8 cellular contexts compared by ENCODE assay signal in the genomic region with DNA sequence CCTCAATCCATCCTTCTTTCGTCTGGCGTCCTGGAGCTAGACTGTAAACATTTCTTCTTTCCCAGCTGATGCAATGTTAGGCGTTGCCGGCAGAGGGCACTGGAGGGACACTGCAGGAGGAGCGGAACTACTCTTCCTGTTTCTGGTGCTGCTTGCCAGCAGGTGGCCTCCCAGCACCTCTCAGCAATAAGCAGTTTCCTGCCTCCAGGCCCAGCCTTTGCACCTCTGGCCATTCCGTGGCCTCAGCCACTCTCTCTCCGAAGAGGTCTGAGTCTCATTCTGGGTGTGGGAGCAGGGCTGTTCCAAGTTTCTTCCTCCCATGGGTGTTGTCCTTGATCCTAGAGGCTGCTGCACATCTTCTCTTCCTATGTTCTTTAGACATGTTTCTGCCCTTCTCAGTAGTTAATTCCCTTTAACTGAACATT. TPM values are rescaled to one million over a fixed set of nuclear protein-coding genes. Genes with fewer than 3 reads are reported as not detected.
A peak's percentile ranks its signal among the peaks of the same experiment; 100 is the strongest.
DNase-seq lines count a peak whose midpoint lies in the region; ATAC-seq and TF ChIP-seq lines count a peak whose summit lies in the region.

No MANE protein-coding gene starts in this region.

- TF ChIP-seq CTCF in AG10803 (conservative IDR thresholded peaks at IDR 0.05; ENCODE audit: low read length) (peak; percentile 100), chondrocyte (IDR thresholded peaks at IDR 0.05) (peak; percentile 99)

- peaks cover 7% of the 10 kb centered on the region for H3K9me3 Mint-ChIP-seq in chondrocyte (ENCODE audit: low read depth)

- ATAC-seq in GM18909 (IDR thresholded peaks at IDR 0.05; ENCODE audit: poor library complexity, unreplicated experiment) (peak; percentile 80), HG03457 (IDR thresholded peaks at IDR 0.05; ENCODE audit: unreplicated experiment) (peak; percentile 77), left lobe of liver (peak; percentile 98)

- peaks cover 4% of the 10 kb centered on the region for H3K4me1 Mint-ChIP-seq in chondrocyte (ENCODE audit: low read depth)

- no peak overlapping the region for H3K27ac Mint-ChIP-seq in chondrocyte (ENCODE audit: unreplicated experiment)

- H3K4me3 Mint-ChIP-seq in chondrocyte (ENCODE audit: unreplicated experiment): no peak overlapping the region

- H3K4me3 ChIP-seq in AG10803 (ENCODE audit: low read length): no peak overlapping the region

- peaks cover 31% of the 10 kb centered on the region for H3K27me3 Mint-ChIP-seq in chondrocyte (ENCODE audit: low read depth)

- DNase-seq in AG10803 (ENCODE audit: low read depth) (peak; percentile 80), NCI-H524 (lab: John Stamatoyannopoulos, UW) (peak; percentile 93 to 98), chondrocyte (ENCODE audit: low spot score) (peak; percentile 93), left lobe of liver (ENCODE audit: low spot score) (peak; percentile 92)
- DNase-seq in activated CD4-positive, alpha-beta T cell treated with anti-CD3 and anti-CD28 coated beads for 24 hours (ENCODE audit: low read depth in 2 of 2): peak; percentile 76 to 80
- DNase-seq in stimulated activated CD4-positive, alpha-beta T cell treated with anti-CD3 and anti-CD28 coated beads, Interleukin-4, amount 100 ng/mL, for 48 hours (ENCODE audit: low read depth in 2 of 2): peak; percentile 75 to 78

- peaks cover 5% of the 10 kb centered on the region for H3K36me3 Mint-ChIP-seq in chondrocyte (ENCODE audit: low read depth)

RNA-seq across cellular contexts. Expression of gene ASPG, which starts 7.5 kb away (rescaled TPM):
- total RNA-seq in chondrocyte: not detected in 3 replicates
- 282 TPM for total RNA-seq in left lobe of liver

Comparison
In these comparisons a context has a peak if more than half of its experiments do, and no peak if none do; other contexts are left out.
1. RNA of gene ASPG, which starts 7.5 kb away (total RNA-seq): 282 TPM in left lobe of liver (single experiment); not detected in chondrocyte; every median in the first group is over 100 times any median in the second.
2. Peak in every context shown above with its lines, with median percentiles within 50 percentile points of each other: DNase-seq and ATAC-seq.